Comparison of ENCODE assay signal across 1 cellular context in genomic region chr15:74443100-74443909, GRCh38.
TF ChIP-seq lines count a peak whose summit lies in the region.

No MANE protein-coding gene starts in this region.

TF ChIP-seq in HepG2, 621 proteins besides CTCF, POLR2A, EP300 and RAD21 (continued from another document and continues in another):
- TF ChIP-seq, protein P1, sequence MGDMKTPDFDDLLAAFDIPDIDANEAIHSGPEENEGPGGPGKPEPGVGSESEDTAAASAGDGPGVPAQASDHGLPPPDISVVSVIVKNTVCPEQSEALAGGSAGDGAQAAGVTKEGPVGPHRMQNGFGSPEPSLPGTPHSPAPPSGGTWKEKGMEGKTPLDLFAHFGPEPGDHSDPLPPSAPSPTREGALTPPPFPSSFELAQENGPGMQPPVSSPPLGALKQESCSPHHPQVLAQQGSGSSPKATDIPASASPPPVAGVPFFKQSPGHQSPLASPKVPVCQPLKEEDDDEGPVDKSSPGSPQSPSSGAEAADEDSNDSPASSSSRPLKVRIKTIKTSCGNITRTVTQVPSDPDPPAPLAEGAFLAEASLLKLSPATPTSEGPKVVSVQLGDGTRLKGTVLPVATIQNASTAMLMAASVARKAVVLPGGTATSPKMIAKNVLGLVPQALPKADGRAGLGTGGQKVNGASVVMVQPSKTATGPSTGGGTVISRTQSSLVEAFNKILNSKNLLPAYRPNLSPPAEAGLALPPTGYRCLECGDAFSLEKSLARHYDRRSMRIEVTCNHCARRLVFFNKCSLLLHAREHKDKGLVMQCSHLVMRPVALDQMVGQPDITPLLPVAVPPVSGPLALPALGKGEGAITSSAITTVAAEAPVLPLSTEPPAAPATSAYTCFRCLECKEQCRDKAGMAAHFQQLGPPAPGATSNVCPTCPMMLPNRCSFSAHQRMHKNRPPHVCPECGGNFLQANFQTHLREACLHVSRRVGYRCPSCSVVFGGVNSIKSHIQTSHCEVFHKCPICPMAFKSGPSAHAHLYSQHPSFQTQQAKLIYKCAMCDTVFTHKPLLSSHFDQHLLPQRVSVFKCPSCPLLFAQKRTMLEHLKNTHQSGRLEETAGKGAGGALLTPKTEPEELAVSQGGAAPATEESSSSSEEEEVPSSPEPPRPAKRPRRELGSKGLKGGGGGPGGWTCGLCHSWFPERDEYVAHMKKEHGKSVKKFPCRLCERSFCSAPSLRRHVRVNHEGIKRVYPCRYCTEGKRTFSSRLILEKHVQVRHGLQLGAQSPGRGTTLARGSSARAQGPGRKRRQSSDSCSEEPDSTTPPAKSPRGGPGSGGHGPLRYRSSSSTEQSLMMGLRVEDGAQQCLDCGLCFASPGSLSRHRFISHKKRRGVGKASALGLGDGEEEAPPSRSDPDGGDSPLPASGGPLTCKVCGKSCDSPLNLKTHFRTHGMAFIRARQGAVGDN (CRISPR knock-in tag; IDR thresholded peaks at IDR 0.05): no peak; the same call in 1 of the 2 replicates
- TF ChIP-seq PHF20 (CRISPR knock-in tag; IDR thresholded peaks at IDR 0.05) (no peak), ZNF510 (CRISPR knock-in tag; IDR thresholded peaks at IDR 0.05; ENCODE audit: low read depth) (no peak), ZNF83 (CRISPR knock-in tag; IDR thresholded peaks at IDR 0.05; ENCODE audit: borderline replicate concordance) (no peak), HNRNPUL1 (IDR thresholded peaks at IDR 0.05; ENCODE audit: low read depth, low read length) (no peak), SRY (CRISPR knock-in tag; IDR thresholded peaks at IDR 0.05) (peak; percentile 18; the same call in 1 of the 2 replicates), FOXC1 (CRISPR knock-in tag; IDR thresholded peaks at IDR 0.05; ENCODE audit: borderline replicate concordance) (no peak), NR2F6 (IDR thresholded peaks at IDR 0.05) (peak; percentile 88), NR2F6 (CRISPR knock-in tag; IDR thresholded peaks at IDR 0.05) (peak; percentile 90), KDM5B (CRISPR knock-in tag; IDR thresholded peaks at IDR 0.05; ENCODE audit: borderline replicate concordance) (no peak), RBFOX2 (IDR thresholded peaks at IDR 0.05; ENCODE audit: low read depth, low read length) (no peak), NFATC3 (CRISPR knock-in tag; IDR thresholded peaks at IDR 0.05) (no peak), AKNA (CRISPR knock-in tag; IDR thresholded peaks at IDR 0.05; ENCODE audit: borderline replicate concordance) (no peak), KLF9 (CRISPR knock-in tag; IDR thresholded peaks at IDR 0.05; ENCODE audit: low read depth) (0 out of 2 replicates have a peak, but pooled peaks have one; percentile 52), ZNF724P (CRISPR knock-in tag; IDR thresholded peaks at IDR 0.05; ENCODE audit: borderline replicate concordance) (no peak), RNF2 (conservative IDR thresholded peaks at IDR 0.05; ENCODE audit: low read depth) (no peak), PHF5A (CRISPR knock-in tag; IDR thresholded peaks at IDR 0.05; ENCODE audit: low read depth, unreplicated experiment) (peak; percentile 70), RBM39 (IDR thresholded peaks at IDR 0.05; ENCODE audit: low read depth, low read length, poor library complexity, severe bottlenecking) (no peak), MTF1 (CRISPR knock-in tag; IDR thresholded peaks at IDR 0.05) (no peak), SMAD1 (CRISPR knock-in tag; IDR thresholded peaks at IDR 0.05; ENCODE audit: borderline replicate concordance, low read depth) (no peak), ZNF441 (CRISPR knock-in tag; IDR thresholded peaks at IDR 0.05; ENCODE audit: borderline replicate concordance) (no peak), KDM5A (IDR thresholded peaks at IDR 0.05; ENCODE audit: borderline replicate concordance, low read length) (peak; percentile 68; the same call in 1 of the 2 replicates), ZNF138 (CRISPR knock-in tag; IDR thresholded peaks at IDR 0.05; ENCODE audit: low read depth) (no peak), FOSL1 (CRISPR knock-in tag; IDR thresholded peaks at IDR 0.05; ENCODE audit: borderline replicate concordance) (no peak), SAFB2 (CRISPR knock-in tag; IDR thresholded peaks at IDR 0.05; ENCODE audit: borderline replicate concordance, low read depth) (0 out of 2 replicates have a peak, but pooled peaks have one; percentile 35), RCOR2 (CRISPR knock-in tag; IDR thresholded peaks at IDR 0.05) (peak; percentile 97), ZNF343 (CRISPR knock-in tag; IDR thresholded peaks at IDR 0.05) (no peak), KAT7 (CRISPR knock-in tag; IDR thresholded peaks at IDR 0.05; ENCODE audit: borderline replicate concordance) (no peak), EED (CRISPR knock-in tag; IDR thresholded peaks at IDR 0.05) (no peak), HOXA9 (CRISPR knock-in tag; IDR thresholded peaks at IDR 0.05; ENCODE audit: borderline replicate concordance) (0 out of 2 replicates have a peak, but pooled peaks have one; percentile 35), YEATS4 (CRISPR knock-in tag; IDR thresholded peaks at IDR 0.05; ENCODE audit: borderline replicate concordance) (peak; percentile 28; the same call in 1 of the 2 replicates), EEA1 (CRISPR knock-in tag; IDR thresholded peaks at IDR 0.05; ENCODE audit: borderline replicate concordance) (no peak), SOX5 (CRISPR knock-in tag; IDR thresholded peaks at IDR 0.05; ENCODE audit: borderline replicate concordance) (peak; percentile 94), MXI1 (IDR thresholded peaks at IDR 0.05; ENCODE audit: borderline replicate concordance, low read depth, low read length) (peak; percentile 57; the same call in 1 of the 3 replicates), ARNT2 (CRISPR knock-in tag; IDR thresholded peaks at IDR 0.05; ENCODE audit: low read depth) (no peak), ZNF30 (CRISPR knock-in tag; IDR thresholded peaks at IDR 0.05) (no peak), CHD4 (IDR thresholded peaks at IDR 0.05; ENCODE audit: borderline replicate concordance, low read length) (no peak; the same call in 1 of the 2 replicates), JUN (CRISPR knock-in tag; IDR thresholded peaks at IDR 0.05) (peak; percentile 68; the same call in 1 of the 2 replicates), ZNF225 (CRISPR knock-in tag; IDR thresholded peaks at IDR 0.05) (no peak), PLSCR1 (CRISPR knock-in tag; IDR thresholded peaks at IDR 0.05; ENCODE audit: borderline replicate concordance) (no peak)
- TF ChIP-seq, protein P2, sequence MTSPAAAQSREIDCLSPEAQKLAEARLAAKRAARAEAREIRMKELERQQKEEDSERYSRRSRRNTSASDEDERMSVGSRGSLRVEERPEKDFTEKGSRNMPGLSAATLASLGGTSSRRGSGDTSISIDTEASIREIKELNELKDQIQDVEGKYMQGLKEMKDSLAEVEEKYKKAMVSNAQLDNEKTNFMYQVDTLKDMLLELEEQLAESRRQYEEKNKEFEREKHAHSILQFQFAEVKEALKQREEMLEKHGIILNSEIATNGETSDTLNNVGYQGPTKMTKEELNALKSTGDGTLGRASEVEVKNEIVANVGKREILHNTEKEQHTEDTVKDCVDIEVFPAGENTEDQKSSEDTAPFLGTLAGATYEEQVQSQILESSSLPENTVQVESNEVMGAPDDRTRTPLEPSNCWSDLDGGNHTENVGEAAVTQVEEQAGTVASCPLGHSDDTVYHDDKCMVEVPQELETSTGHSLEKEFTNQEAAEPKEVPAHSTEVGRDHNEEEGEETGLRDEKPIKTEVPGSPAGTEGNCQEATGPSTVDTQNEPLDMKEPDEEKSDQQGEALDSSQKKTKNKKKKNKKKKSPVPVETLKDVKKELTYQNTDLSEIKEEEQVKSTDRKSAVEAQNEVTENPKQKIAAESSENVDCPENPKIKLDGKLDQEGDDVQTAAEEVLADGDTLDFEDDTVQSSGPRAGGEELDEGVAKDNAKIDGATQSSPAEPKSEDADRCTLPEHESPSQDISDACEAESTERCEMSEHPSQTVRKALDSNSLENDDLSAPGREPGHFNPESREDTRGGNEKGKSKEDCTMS (CRISPR knock-in tag; conservative IDR thresholded peaks at IDR 0.05): no peak
- TF ChIP-seq, protein P3, sequence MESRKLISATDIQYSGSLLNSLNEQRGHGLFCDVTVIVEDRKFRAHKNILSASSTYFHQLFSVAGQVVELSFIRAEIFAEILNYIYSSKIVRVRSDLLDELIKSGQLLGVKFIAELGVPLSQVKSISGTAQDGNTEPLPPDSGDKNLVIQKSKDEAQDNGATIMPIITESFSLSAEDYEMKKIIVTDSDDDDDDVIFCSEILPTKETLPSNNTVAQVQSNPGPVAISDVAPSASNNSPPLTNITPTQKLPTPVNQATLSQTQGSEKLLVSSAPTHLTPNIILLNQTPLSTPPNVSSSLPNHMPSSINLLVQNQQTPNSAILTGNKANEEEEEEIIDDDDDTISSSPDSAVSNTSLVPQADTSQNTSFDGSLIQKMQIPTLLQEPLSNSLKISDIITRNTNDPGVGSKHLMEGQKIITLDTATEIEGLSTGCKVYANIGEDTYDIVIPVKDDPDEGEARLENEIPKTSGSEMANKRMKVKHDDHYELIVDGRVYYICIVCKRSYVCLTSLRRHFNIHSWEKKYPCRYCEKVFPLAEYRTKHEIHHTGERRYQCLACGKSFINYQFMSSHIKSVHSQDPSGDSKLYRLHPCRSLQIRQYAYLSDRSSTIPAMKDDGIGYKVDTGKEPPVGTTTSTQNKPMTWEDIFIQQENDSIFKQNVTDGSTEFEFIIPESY (CRISPR knock-in tag; IDR thresholded peaks at IDR 0.05): no peak
- TF ChIP-seq, protein P4, sequence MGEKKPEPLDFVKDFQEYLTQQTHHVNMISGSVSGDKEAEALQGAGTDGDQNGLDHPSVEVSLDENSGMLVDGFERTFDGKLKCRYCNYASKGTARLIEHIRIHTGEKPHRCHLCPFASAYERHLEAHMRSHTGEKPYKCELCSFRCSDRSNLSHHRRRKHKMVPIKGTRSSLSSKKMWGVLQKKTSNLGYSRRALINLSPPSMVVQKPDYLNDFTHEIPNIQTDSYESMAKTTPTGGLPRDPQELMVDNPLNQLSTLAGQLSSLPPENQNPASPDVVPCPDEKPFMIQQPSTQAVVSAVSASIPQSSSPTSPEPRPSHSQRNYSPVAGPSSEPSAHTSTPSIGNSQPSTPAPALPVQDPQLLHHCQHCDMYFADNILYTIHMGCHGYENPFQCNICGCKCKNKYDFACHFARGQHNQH (CRISPR knock-in tag; IDR thresholded peaks at IDR 0.05): no peak; the same call in 1 of the 2 replicates
- TF ChIP-seq, protein P5, sequence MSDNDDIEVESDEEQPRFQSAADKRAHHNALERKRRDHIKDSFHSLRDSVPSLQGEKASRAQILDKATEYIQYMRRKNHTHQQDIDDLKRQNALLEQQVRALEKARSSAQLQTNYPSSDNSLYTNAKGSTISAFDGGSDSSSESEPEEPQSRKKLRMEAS (IDR thresholded peaks at IDR 0.05): peak; percentile 13; the same call in 1 of the 2 replicates
- TF ChIP-seq, protein P6, sequence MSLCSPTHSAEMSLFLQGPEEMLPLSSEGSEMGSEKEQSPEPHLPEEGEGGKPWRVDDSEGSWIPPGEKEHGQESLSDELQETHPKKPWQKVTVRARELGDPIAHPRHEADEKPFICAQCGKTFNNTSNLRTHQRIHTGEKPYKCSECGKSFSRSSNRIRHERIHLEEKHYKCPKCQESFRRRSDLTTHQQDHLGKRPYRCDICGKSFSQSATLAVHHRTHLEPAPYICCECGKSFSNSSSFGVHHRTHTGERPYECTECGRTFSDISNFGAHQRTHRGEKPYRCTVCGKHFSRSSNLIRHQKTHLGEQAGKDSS (CRISPR knock-in tag; IDR thresholded peaks at IDR 0.05; ENCODE audit: borderline replicate concordance, low read depth): peak; percentile 75
- TF ChIP-seq, protein P7, sequence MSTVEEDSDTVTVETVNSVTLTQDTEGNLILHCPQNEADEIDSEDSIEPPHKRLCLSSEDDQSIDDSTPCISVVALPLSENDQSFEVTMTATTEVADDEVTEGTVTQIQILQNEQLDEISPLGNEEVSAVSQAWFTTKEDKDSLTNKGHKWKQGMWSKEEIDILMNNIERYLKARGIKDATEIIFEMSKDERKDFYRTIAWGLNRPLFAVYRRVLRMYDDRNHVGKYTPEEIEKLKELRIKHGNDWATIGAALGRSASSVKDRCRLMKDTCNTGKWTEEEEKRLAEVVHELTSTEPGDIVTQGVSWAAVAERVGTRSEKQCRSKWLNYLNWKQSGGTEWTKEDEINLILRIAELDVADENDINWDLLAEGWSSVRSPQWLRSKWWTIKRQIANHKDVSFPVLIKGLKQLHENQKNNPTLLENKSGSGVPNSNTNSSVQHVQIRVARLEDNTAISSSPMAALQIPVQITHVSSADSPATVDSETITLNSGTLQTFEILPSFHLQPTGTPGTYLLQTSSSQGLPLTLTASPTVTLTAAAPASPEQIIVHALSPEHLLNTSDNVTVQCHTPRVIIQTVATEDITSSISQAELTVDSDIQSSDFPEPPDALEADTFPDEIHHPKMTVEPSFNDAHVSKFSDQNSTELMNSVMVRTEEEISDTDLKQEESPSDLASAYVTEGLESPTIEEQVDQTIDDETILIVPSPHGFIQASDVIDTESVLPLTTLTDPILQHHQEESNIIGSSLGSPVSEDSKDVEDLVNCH (CRISPR knock-in tag; IDR thresholded peaks at IDR 0.05): no peak
